Comparison of ENCODE assay signal across 2 cellular contexts in the genomic region with DNA sequence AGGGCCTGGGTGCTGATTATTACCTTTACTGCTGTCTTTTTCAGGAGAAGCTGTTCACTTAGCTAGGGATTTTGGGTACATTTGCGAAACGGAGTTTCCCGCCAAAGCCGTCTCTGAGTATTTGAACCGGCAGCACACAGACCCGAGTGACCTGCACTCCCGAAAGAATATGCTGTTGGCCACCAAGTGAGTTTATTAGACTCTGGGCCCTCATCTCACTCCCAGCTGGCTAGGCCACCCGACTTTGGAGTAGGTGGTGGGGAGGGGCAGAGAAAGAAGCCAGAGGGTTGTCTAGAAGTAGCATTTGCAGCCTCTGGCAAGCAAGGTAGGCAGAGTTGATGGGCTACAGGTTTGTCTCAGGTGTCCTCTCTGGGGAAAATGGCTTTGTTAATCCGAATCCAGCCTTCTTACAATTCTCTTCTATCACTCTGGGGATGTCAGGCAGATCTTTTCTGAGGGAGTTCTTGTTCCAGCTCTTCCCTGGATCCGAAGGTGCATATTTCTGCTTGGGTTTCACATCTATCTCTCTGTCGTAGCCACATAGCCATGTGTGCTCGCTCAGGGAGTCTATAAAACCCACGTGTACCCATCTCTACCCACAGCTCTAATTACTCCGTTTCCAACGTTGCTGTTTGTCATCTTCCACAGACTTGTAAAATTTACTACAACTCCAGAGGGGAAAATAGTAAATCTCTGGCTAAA.
A peak's percentile ranks its signal among the peaks of the same experiment; 100 is the strongest.
TF ChIP-seq lines count a peak whose summit lies in the region.

No MANE protein-coding gene starts in this region.

TF ChIP-seq in HepG2, 621 proteins besides CTCF, POLR2A, EP300 and RAD21:
- TF ChIP-seq ZNF572 (CRISPR knock-in tag; IDR thresholded peaks at IDR 0.05) (no peak), ZEB1 (IDR thresholded peaks at IDR 0.05; ENCODE audit: insufficient replicate concordance, low read depth) (no peak)
- TF ChIP-seq, protein P1, sequence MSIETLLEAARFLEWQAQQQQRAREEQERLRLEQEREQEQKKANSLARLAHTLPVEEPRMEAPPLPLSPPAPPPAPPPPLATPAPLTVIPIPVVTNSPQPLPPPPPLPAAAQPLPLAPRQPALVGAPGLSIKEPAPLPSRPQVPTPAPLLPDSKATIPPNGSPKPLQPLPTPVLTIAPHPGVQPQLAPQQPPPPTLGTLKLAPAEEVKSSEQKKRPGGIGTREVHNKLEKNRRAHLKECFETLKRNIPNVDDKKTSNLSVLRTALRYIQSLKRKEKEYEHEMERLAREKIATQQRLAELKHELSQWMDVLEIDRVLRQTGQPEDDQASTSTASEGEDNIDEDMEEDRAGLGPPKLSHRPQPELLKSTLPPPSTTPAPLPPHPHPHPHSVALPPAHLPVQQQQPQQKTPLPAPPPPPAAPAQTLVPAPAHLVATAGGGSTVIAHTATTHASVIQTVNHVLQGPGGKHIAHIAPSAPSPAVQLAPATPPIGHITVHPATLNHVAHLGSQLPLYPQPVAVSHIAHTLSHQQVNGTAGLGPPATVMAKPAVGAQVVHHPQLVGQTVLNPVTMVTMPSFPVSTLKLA (IDR thresholded peaks at IDR 0.05): peak; percentile 86
TF ChIP-seq in HepG2: peak in this region for 1.

TF ChIP-seq in K562, 482 proteins besides CTCF, POLR2A, EP300 and RAD21:
- TF ChIP-seq ZNF175 (CRISPR knock-in tag; IDR thresholded peaks at IDR 0.05; ENCODE audit: low read depth) (no peak), ZNF445 (CRISPR knock-in tag; IDR thresholded peaks at IDR 0.05; ENCODE audit: low read depth) (no peak), CBFB (CRISPR knock-in tag; IDR thresholded peaks at IDR 0.05) (no peak)
TF ChIP-seq in K562: peak in this region for 0.
